ENCODE assay signal across 33 cellular contexts in the genomic region with DNA sequence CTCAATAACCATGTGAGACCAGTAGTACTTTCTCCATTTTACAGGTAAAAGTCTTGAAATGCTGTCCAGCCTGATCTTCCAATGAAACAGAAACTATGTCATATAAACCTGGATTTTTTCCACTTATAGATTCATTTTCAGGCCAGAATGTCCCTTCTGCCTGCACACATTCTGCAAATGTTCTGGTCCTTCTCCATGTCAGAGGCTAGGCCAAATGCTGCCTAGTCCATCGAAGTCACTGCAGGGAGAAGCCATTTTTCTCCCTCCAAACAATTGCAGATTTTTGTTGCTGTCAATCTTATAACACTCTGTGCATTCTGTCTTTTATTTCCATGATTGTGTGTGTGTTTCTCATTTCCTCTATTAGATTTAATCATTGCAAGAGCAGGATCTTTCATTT. TPM values are rescaled to one million over a fixed set of nuclear protein-coding genes. Genes with fewer than 3 reads are reported as not detected.
"Had no signal": no experiment of that assay in that cellular context is flagged by ENCODE, and none has a peak within 500 bp of the region (broad histone marks: within the 10 kb centered on the region; RNA-seq: fewer than 3 reads in every experiment).

No MANE protein-coding gene starts in this region.

- H3K36me3 Mint-ChIP-seq: naive thymus-derived CD4-positive, alpha-beta T cell; natural killer cell; neural progenitor cell; stimulated activated memory B cell treated with anti-CD40 and anti-IgM and Interleukin-4, amounts not matched to agents 10 μg/mL and 1 μg/mL and 100 μg/mL, for 72 hours had no signal

- H3K4me1 ChIP-seq: parathyroid adenoma, psoas muscle, right lobe of liver, spleen, suprapubic skin, testis, tibial artery, transverse colon, upper lobe of right lung, uterus had no signal

- H3K4me1 Mint-ChIP-seq: naive thymus-derived CD4-positive, alpha-beta T cell; natural killer cell; nephron; stimulated activated memory B cell treated with anti-CD40 and anti-IgM and Interleukin-4, amounts not matched to agents 10 μg/mL and 1 μg/mL and 100 μg/mL, for 72 hours; stimulated activated naive CD8-positive, alpha-beta T cell treated with anti-CD3 and anti-CD28 coated beads, Interleukin-15, amount 100 ng/mL, for 72 hours had no signal

- H3K27me3 ChIP-seq: neural progenitor cell, ovary, right lobe of liver, sigmoid colon, spleen, suprapubic skin, testis, tibial artery, transverse colon, upper lobe of right lung, uterus had no signal

- H2AFZ ChIP-seq: neural progenitor cell, parathyroid adenoma had no signal

- H3K4me3 ChIP-seq: neural progenitor cell, ovary, psoas muscle, right lobe of liver, sigmoid colon, skin epidermis, smooth muscle cell, spleen, suprapubic skin, testis, tibial artery, transverse colon, upper lobe of right lung, uterus had no signal

- H3K36me3 ChIP-seq: neural progenitor cell, ovary, spleen, tibial artery, transverse colon, upper lobe of right lung, uterus had no signal

- H3K27me3 Mint-ChIP-seq: progenitor cell of endocrine pancreas; stimulated activated memory B cell treated with anti-CD40 and anti-IgM and Interleukin-4, amounts not matched to agents 10 μg/mL and 1 μg/mL and 100 μg/mL, for 72 hours had no signal

- H3K79me2 ChIP-seq: parathyroid adenoma had no signal

- H3K4me3 Mint-ChIP-seq: naive thymus-derived CD4-positive, alpha-beta T cell; natural killer cell; nephron; neural progenitor cell; stimulated activated memory B cell treated with anti-CD40 and anti-IgM and Interleukin-4, amounts not matched to agents 10 μg/mL and 1 μg/mL and 100 μg/mL, for 72 hours; stimulated activated naive CD8-positive, alpha-beta T cell treated with anti-CD3 and anti-CD28 coated beads, Interleukin-15, amount 100 ng/mL, for 72 hours had no signal

- H3K9me3 ChIP-seq: ovary, psoas muscle, right lobe of liver, sigmoid colon, spleen, suprapubic skin, testis, tibial artery, transverse colon, upper lobe of right lung, uterus had no signal

- H3K9ac ChIP-seq: neural progenitor cell, parathyroid adenoma had no signal

- H3K4me2 ChIP-seq: smooth muscle cell had no signal

- H3K27ac Mint-ChIP-seq: naive thymus-derived CD4-positive, alpha-beta T cell; natural killer cell; nephron; neural progenitor cell; progenitor cell of endocrine pancreas; stimulated activated memory B cell treated with anti-CD40 and anti-IgM and Interleukin-4, amounts not matched to agents 10 μg/mL and 1 μg/mL and 100 μg/mL, for 72 hours; stimulated activated naive CD8-positive, alpha-beta T cell treated with anti-CD3 and anti-CD28 coated beads, Interleukin-15, amount 100 ng/mL, for 72 hours had no signal

- H3K27ac ChIP-seq: neural progenitor cell, ovary, parathyroid adenoma, psoas muscle, right lobe of liver, sigmoid colon, skin epidermis, spleen, suprapubic skin, testis, tibial artery, transverse colon, upper lobe of right lung, uterus had no signal

- ATAC-seq: naive thymus-derived CD4-positive, alpha-beta T cell; natural killer cell; psoas muscle; right cardiac atrium; right lobe of liver; stimulated activated memory B cell treated with anti-CD40 and anti-IgM and Interleukin-4, amounts not matched to agents 10 μg/mL and 1 μg/mL and 100 μg/mL, for 72 hours; stimulated activated naive CD8-positive, alpha-beta T cell treated with anti-CD3 and anti-CD28 coated beads, Interleukin-15, amount 100 ng/mL, for 72 hours; stimulated activated naive CD8-positive, alpha-beta T cell treated with anti-CD3 and anti-CD28 coated beads, Interleukin-15, Interleukin-2, amounts not matched to agents 100 U/mL and 50 U/mL, for 24 hours; upper lobe of right lung had no signal

- DNase-seq: naive thymus-derived CD4-positive, alpha-beta T cell; natural killer cell; occipital lobe; ovary; posterior cingulate gyrus; psoas muscle; right cardiac atrium; right lobe of liver; sigmoid colon; spleen; stimulated activated CD4-positive, alpha-beta T cell treated with anti-CD3 and anti-CD28 coated beads, Interleukin-12 subunit alpha, Interleukin-12 subunit beta, amount 100 ng/mL, for 4 hours; stimulated activated CD4-positive, alpha-beta T cell treated with anti-CD3 and anti-CD28 coated beads, Interleukin-1b, Interleukin-23, amount 100 ng/mL, for 48 hours; stimulated activated CD4-positive, alpha-beta T cell treated with anti-CD3 and anti-CD28 coated beads, Interleukin-4, amount 100 ng/mL, for 1 hour; stimulated activated CD4-positive, alpha-beta T cell treated with anti-CD3 and anti-CD28 coated beads, Interleukin-4, amount 100 ng/mL, for 4 hours; stimulated activated CD8-positive, alpha-beta memory T cell treated with anti-CD3 and anti-CD28 coated beads, Interleukin-4, amount 100 ng/mL, for 48 hours; stimulated activated naive CD4-positive, alpha-beta T cell; stimulated activated naive CD8-positive, alpha-beta T cell treated with anti-CD3 and anti-CD28 coated beads, Interleukin-15, amount 100 ng/mL, for 72 hours; stimulated activated naive CD8-positive, alpha-beta T cell treated with anti-CD3 and anti-CD28 coated beads, Interleukin-15, Interleukin-2, amounts not matched to agents 100 U/mL and 50 U/mL, for 24 hours; substantia nigra; testis; tibial artery; transverse colon; upper lobe of right lung; uterus had no signal

- H3K9me3 Mint-ChIP-seq: naive thymus-derived CD4-positive, alpha-beta T cell; natural killer cell; nephron; neural progenitor cell; stimulated activated memory B cell treated with anti-CD40 and anti-IgM and Interleukin-4, amounts not matched to agents 10 μg/mL and 1 μg/mL and 100 μg/mL, for 72 hours; stimulated activated naive CD8-positive, alpha-beta T cell treated with anti-CD3 and anti-CD28 coated beads, Interleukin-15, amount 100 ng/mL, for 72 hours had no signal

RNA-seq across cellular contexts. Expression of gene ALDH1A1, which starts 59.4 kb away (rescaled TPM):
- polyA plus RNA-seq: naive thymus-derived CD4-positive, alpha-beta T cell; neural cell had no signal
